7 cellular contexts compared by ENCODE assay signal in genomic region chr1:224329484-224329841, GRCh38. TPM values are rescaled to one million over a fixed set of nuclear protein-coding genes. Genes with fewer than 3 reads are reported as not detected.
DNase-seq lines count a peak whose midpoint lies in the region; ATAC-seq and TF ChIP-seq lines count a peak whose summit lies in the region.

No MANE protein-coding gene starts in this region.

- peak overlapping the region; percentile 99 for H3K27ac Mint-ChIP-seq in HFFc6
- H3K27ac Mint-ChIP-seq in activated CD4-positive, alpha-beta memory T cell treated with anti-CD3 and anti-CD28 coated beads for 36 hours, result peak overlapping the region; percentile 97
- H3K27ac Mint-ChIP-seq in stimulated activated naive CD8-positive, alpha-beta T cell treated with anti-CD3 and anti-CD28 coated beads, Interleukin-15, amount 100 ng/mL, for 72 hours, result peak overlapping the region; percentile 100

- CTCF ChIA-PET in activated CD4-positive, alpha-beta memory T cell treated with anti-CD3 and anti-CD28 coated beads for 36 hours (lab: Charles Lee), result interaction anchor here (0.6 to 2.1 kb wide), 6 partner anchors 9 to 213 kb away, joined by 3 to 14 read pairs (median 4); no protein-coding TSS in a partner anchor

- in situ Hi-C loops in GM13977 (cut with MboI; ENCODE audit: low pct_unique_long_range_greater_than_20kb, low sequenced_read_pairs, unreplicated experiment), result no loop called here

- DNase-seq in HFFc6 (no peak), D341Med (ENCODE audit: low spot score) (no peak), GM13977 (ENCODE audit: low spot score) (no peak)
- no peak for DNase-seq in activated CD4-positive, alpha-beta memory T cell treated with anti-CD3 and anti-CD28 coated beads for 36 hours
- DNase-seq in stimulated activated naive CD8-positive, alpha-beta T cell treated with anti-CD3 and anti-CD28 coated beads, Interleukin-15, amount 100 ng/mL, for 72 hours, result no peak
- DNase-seq in central memory CD4-positive, alpha-beta T cell, result no peak

- intact Hi-C loops in activated CD4-positive, alpha-beta memory T cell treated with anti-CD3 and anti-CD28 coated beads for 36 hours (cut with micrococcal nuclease), result no loop called here

- no peaks in the 10 kb centered on the region for H3K9me3 ChIP-seq in iPS-18a (ENCODE audit: control insufficient read depth, low read depth, low read length)

- peak overlapping the region; percentile 99 for H3K27ac ChIP-seq in iPS-18a (ENCODE audit: low read length)

- TF ChIP-seq CTCF in HFFc6 (IDR thresholded peaks at IDR 0.05) (no peak), GM13977 (IDR thresholded peaks at IDR 0.05; ENCODE audit: extremely low read depth, insufficient read depth, missing control alignments) (no peak)

- POLR2A ChIA-PET in activated CD4-positive, alpha-beta memory T cell treated with anti-CD3 and anti-CD28 coated beads for 36 hours (lab: Charles Lee), result interaction anchor here (0.6 to 1.0 kb wide), 4 partner anchors 22 to 161 kb away, joined by 3 to 6 read pairs (median 4); no protein-coding TSS in a partner anchor

- ATAC-seq in stimulated activated naive CD8-positive, alpha-beta T cell treated with anti-CD3 and anti-CD28 coated beads, Interleukin-15, amount 100 ng/mL, for 72 hours, result no peak

- H3K4me3 ChIP-seq in iPS-18a (ENCODE audit: low read length), result peak overlapping the region; percentile 97

- peaks cover 45% of the 10 kb centered on the region for H3K4me1 Mint-ChIP-seq in HFFc6 (ENCODE audit: low read depth)
- H3K4me1 Mint-ChIP-seq in activated CD4-positive, alpha-beta memory T cell treated with anti-CD3 and anti-CD28 coated beads for 36 hours (ENCODE audit: low read depth), result peaks cover 41% of the 10 kb centered on the region
- H3K4me1 Mint-ChIP-seq in stimulated activated naive CD8-positive, alpha-beta T cell treated with anti-CD3 and anti-CD28 coated beads, Interleukin-15, amount 100 ng/mL, for 72 hours, result peaks cover 45% of the 10 kb centered on the region

- no peaks in the 10 kb centered on the region; the same call in 1 of the 2 replicates for H3K27me3 Mint-ChIP-seq in HFFc6 (ENCODE audit: insufficient read depth)
- H3K27me3 Mint-ChIP-seq in activated CD4-positive, alpha-beta memory T cell treated with anti-CD3 and anti-CD28 coated beads for 36 hours, result no peaks in the 10 kb centered on the region
- no peaks in the 10 kb centered on the region for H3K27me3 Mint-ChIP-seq in stimulated activated naive CD8-positive, alpha-beta T cell treated with anti-CD3 and anti-CD28 coated beads, Interleukin-15, amount 100 ng/mL, for 72 hours

- peaks cover 3% of the 10 kb centered on the region for H3K4me1 ChIP-seq in iPS-18a (ENCODE audit: control insufficient read depth, low read depth, low read length)

- peak overlapping the region; percentile 98 for H3K9ac ChIP-seq in iPS-18a (ENCODE audit: low read length)

- H3K36me3 Mint-ChIP-seq in HFFc6 (ENCODE audit: low read depth), result peaks cover 4% of the 10 kb centered on the region; the same call in 1 of the 2 replicates
- peaks cover 4% of the 10 kb centered on the region for H3K36me3 Mint-ChIP-seq in activated CD4-positive, alpha-beta memory T cell treated with anti-CD3 and anti-CD28 coated beads for 36 hours

- no peaks in the 10 kb centered on the region for H3K9me3 Mint-ChIP-seq in HFFc6
- no peaks in the 10 kb centered on the region for H3K9me3 Mint-ChIP-seq in activated CD4-positive, alpha-beta memory T cell treated with anti-CD3 and anti-CD28 coated beads for 36 hours
- no peaks in the 10 kb centered on the region for H3K9me3 Mint-ChIP-seq in stimulated activated naive CD8-positive, alpha-beta T cell treated with anti-CD3 and anti-CD28 coated beads, Interleukin-15, amount 100 ng/mL, for 72 hours

- no peaks in the 10 kb centered on the region for H3K27me3 ChIP-seq in iPS-18a (ENCODE audit: control insufficient read depth, insufficient read depth, low read length)

- peaks cover 11% of the 10 kb centered on the region for H3K36me3 ChIP-seq in iPS-18a (ENCODE audit: control insufficient read depth, low read depth, low read length)

- H3K4me3 Mint-ChIP-seq in HFFc6, result peak overlapping the region; percentile 96
- peak overlapping the region; percentile 94 for H3K4me3 Mint-ChIP-seq in activated CD4-positive, alpha-beta memory T cell treated with anti-CD3 and anti-CD28 coated beads for 36 hours
- peak overlapping the region; percentile 83 to 93 for H3K4me3 Mint-ChIP-seq in stimulated activated naive CD8-positive, alpha-beta T cell treated with anti-CD3 and anti-CD28 coated beads, Interleukin-15, amount 100 ng/mL, for 72 hours

RNA-seq across cellular contexts. Expression of gene NVL, which starts 0.5 kb away (rescaled TPM):
- total RNA-seq in HFFc6 (2021; fragmentation: NEBNext Ultra II Directional; extraction: Animal tissue kit (Norgen Biotek cat#: 25700)), result 10 to 100 TPM; 21.4 to 24.4 (median 23.0) TPM
- 10 to 100 TPM; 32.5 to 38.0 TPM for total RNA-seq in activated CD4-positive, alpha-beta memory T cell treated with anti-CD3 and anti-CD28 coated beads for 36 hours

RNA-seq across cellular contexts. Expression of gene CNIH4, which starts 27.2 kb away (rescaled TPM):
- 10 to 100 TPM; 46.7 to 53.7 (median 51.6) TPM for total RNA-seq in HFFc6 (2021; fragmentation: NEBNext Ultra II Directional; extraction: Animal tissue kit (Norgen Biotek cat#: 25700))
- 10 to 100 TPM; 48.3 to 51.6 TPM for total RNA-seq in activated CD4-positive, alpha-beta memory T cell treated with anti-CD3 and anti-CD28 coated beads for 36 hours
